Comparison of ENCODE assay signal across 15 cellular contexts in genomic region chr21:38982096-38982495, GRCh38.
DNase-seq lines count a peak whose midpoint lies in the region; FAIRE-seq and TF ChIP-seq lines count a peak whose summit lies in the region.
"Had no signal": no experiment of that assay in that cellular context is flagged by ENCODE, and none has a peak within 500 bp of the region (broad histone marks: within the 10 kb centered on the region; RNA-seq: fewer than 3 reads in every experiment).

No MANE protein-coding gene starts in this region.

- H3K4me1 ChIP-seq in BLaER1 (peaks cover 82% of the 10 kb centered on the region), mesendoderm (ENCODE audit: control insufficient read depth, low read depth, low read length) (peaks cover 11% of the 10 kb centered on the region), suprapubic skin (peaks cover 32% of the 10 kb centered on the region)

- H2AK5ac ChIP-seq in mesendoderm (ENCODE audit: low read length): no peak overlapping the region

- TF ChIP-seq CTCF in cardiac fibroblast (IDR thresholded peaks at IDR 0.05; ENCODE audit: low read depth, low read length) (no peak), suprapubic skin (IDR thresholded peaks at IDR 0.05) (no peak)

- H2BK120ac ChIP-seq in mesendoderm (ENCODE audit: low read depth, low read length): no peak overlapping the region

- H3K36me3 ChIP-seq in BLaER1: no peaks in the 10 kb centered on the region
- H3K36me3 ChIP-seq in mesendoderm (ENCODE audit: control insufficient read depth, insufficient read depth, low read length): no peaks in the 10 kb centered on the region
- H3K36me3 ChIP-seq in suprapubic skin: no peaks in the 10 kb centered on the region
- H3K36me3 ChIP-seq: right atrium auricular region had no signal

- no peak for FAIRE-seq in HTR-8/SVneo (lab: Jason Lieb, UNC)
- FAIRE-seq: GM19239 had no signal

- H3K9ac ChIP-seq in BLaER1 (no peak overlapping the region), mesendoderm (ENCODE audit: low read length) (no peak overlapping the region)

- no peak overlapping the region for H4K8ac ChIP-seq in mesendoderm (ENCODE audit: low read depth, low read length)

- H2BK5ac ChIP-seq in mesendoderm (ENCODE audit: low read length): no peak overlapping the region

- H2BK15ac ChIP-seq in mesendoderm (replicated peaks; ENCODE audit: low read depth): no peak overlapping the region

- H3K4me2 ChIP-seq in BLaER1: peak overlapping the region; percentile 89
- no peak overlapping the region for H3K4me2 ChIP-seq in mesendoderm (ENCODE audit: low read length)

- H3K9me3 ChIP-seq in BLaER1: no peaks in the 10 kb centered on the region
- H3K9me3 ChIP-seq in suprapubic skin: no peaks in the 10 kb centered on the region
- H3K9me3 ChIP-seq: right atrium auricular region had no signal

- H4K5ac ChIP-seq in mesendoderm (ENCODE audit: low read length): no peak overlapping the region

- no CpG with 5 or more reads among the region's 9 CpGs for WGBS in mesendoderm (ENCODE audit: extremely low coverage, insufficient coverage, low lambda C conversion rate)
- WGBS in suprapubic skin: 92% methylated on average over 9 of the region's 9 CpGs

- H3K4ac ChIP-seq in mesendoderm (ENCODE audit: low read depth, low read length): no peak overlapping the region

- H3K56ac ChIP-seq in mesendoderm (ENCODE audit: low read length): no peak overlapping the region

- no peaks in the 10 kb centered on the region for H3K27me3 ChIP-seq in BLaER1
- H3K27me3 ChIP-seq in mesendoderm (ENCODE audit: insufficient read depth, low read length, poor library complexity): no peaks in the 10 kb centered on the region
- H3K27me3 ChIP-seq in suprapubic skin: no peaks in the 10 kb centered on the region
- H3K27me3 ChIP-seq: foreskin keratinocyte, right atrium auricular region had no signal

- no peaks in the 10 kb centered on the region for H3K79me1 ChIP-seq in mesendoderm (ENCODE audit: low read length)

- H3K23ac ChIP-seq in mesendoderm (ENCODE audit: low read length): no peak overlapping the region

- TF ChIP-seq EP300 in suprapubic skin (IDR thresholded peaks at IDR 0.05): no peak

- H3K79me2 ChIP-seq in mesendoderm (ENCODE audit: control insufficient read depth, insufficient read depth, low read length): no peaks in the 10 kb centered on the region

- H4K20me1 ChIP-seq in BLaER1: no peaks in the 10 kb centered on the region

- H3K18ac ChIP-seq in mesendoderm (ENCODE audit: low read length): no peak overlapping the region

- TF ChIP-seq POLR2A in suprapubic skin (IDR thresholded peaks at IDR 0.05): no peak

- H3K27ac ChIP-seq in BLaER1 (no peak overlapping the region), mesendoderm (ENCODE audit: low read depth, low read length) (no peak overlapping the region), suprapubic skin (no peak overlapping the region)
- H3K27ac ChIP-seq: foreskin keratinocyte, right atrium auricular region, VCaP had no signal

- DNase-seq in HTR-8/SVneo (ENCODE audit: insufficient read length, low spot score) (peak; percentile 64), cardiac fibroblast (ENCODE audit: low read depth in 2 of 2) (peak; percentile 34 to 56), mesendoderm (peak; percentile 93), retina (no peak), pons (ENCODE audit: low spot score) (no peak), suprapubic skin (ENCODE audit: low spot score in 2 of 2) (no peak)
- no peak for DNase-seq in stimulated activated CD8-positive, alpha-beta memory T cell treated with anti-CD3 and anti-CD28 coated beads, Interleukin-4, amount 100 ng/mL, for 48 hours
- DNase-seq: activated CD8-positive, alpha-beta memory T cell treated with anti-CD3 and anti-CD28 coated beads for 24 hours; foreskin keratinocyte; Karpas-422; NCI-H1417 had no signal

- H3K4me3 ChIP-seq in BLaER1 (no peak overlapping the region), cardiac fibroblast (replicated peaks in 1 of 2; ENCODE audit: low read depth in 2 of 2, low read length in 2 of 2) (no peak overlapping the region), mesendoderm (ENCODE audit: low read length) (no peak overlapping the region), suprapubic skin (no peak overlapping the region)
- H3K4me3 ChIP-seq: right atrium auricular region had no signal

Comparison
In these comparisons a context has a peak if more than half of its experiments do, and no peak if none do; other contexts are left out.
1. DNase-seq: peak in HTR-8/SVneo (single experiment), cardiac fibroblast (2 of 2) and mesendoderm (single experiment); none in retina (single experiment), pons (single experiment), suprapubic skin (0 of 2) and stimulated activated CD8-positive, alpha-beta memory T cell treated with anti-CD3 and anti-CD28 coated beads, Interleukin-4, amount 100 ng/mL, for 48 hours (single experiment).